3 cellular contexts compared by ENCODE assay signal in genomic region chr11:86941871-86942208, GRCh38.
TF ChIP-seq lines count a peak whose summit lies in the region.

No MANE protein-coding gene starts in this region.

TF ChIP-seq in IMR-90, 13 proteins besides CTCF, POLR2A, EP300 and RAD21:
- TF ChIP-seq MAZ (IDR thresholded peaks at IDR 0.05; ENCODE audit: borderline replicate concordance, low read depth, low read length) = no peak
- no peak for TF ChIP-seq ELK1 (IDR thresholded peaks at IDR 0.05; ENCODE audit: borderline replicate concordance, low read depth, low read length)
- no peak for TF ChIP-seq RCOR1 (IDR thresholded peaks at IDR 0.05; ENCODE audit: insufficient replicate concordance, low read length)
- TF ChIP-seq NFE2L2 (IDR thresholded peaks at IDR 0.05; ENCODE audit: low read depth, low read length) = no peak
- TF ChIP-seq RFX5 (IDR thresholded peaks at IDR 0.05; ENCODE audit: low read depth, low read length) = no peak
- TF ChIP-seq SMC3 (IDR thresholded peaks at IDR 0.05; ENCODE audit: low read depth, low read length) = no peak
- no peak for TF ChIP-seq MXI1 (IDR thresholded peaks at IDR 0.05; ENCODE audit: borderline replicate concordance, low read depth, low read length)
- no peak for TF ChIP-seq USF2 (IDR thresholded peaks at IDR 0.05; ENCODE audit: low read depth, low read length)
- TF ChIP-seq CHD1 (IDR thresholded peaks at IDR 0.05; ENCODE audit: low read depth, low read length) = no peak
- no peak for TF ChIP-seq BHLHE40 (IDR thresholded peaks at IDR 0.05; ENCODE audit: low read depth, low read length)
- no peak for TF ChIP-seq CEBPB (IDR thresholded peaks at IDR 0.05; ENCODE audit: low read depth, low read length)
- TF ChIP-seq FOS (IDR thresholded peaks at IDR 0.05; ENCODE audit: low read depth, low read length) = no peak
- no peak for TF ChIP-seq MAFK (IDR thresholded peaks at IDR 0.05; ENCODE audit: low read depth, low read length)

TF ChIP-seq in endothelial cell of umbilical vein, 7 proteins besides CTCF, POLR2A, EP300 and RAD21:
- TF ChIP-seq FOS (IDR thresholded peaks at IDR 0.05; ENCODE audit: borderline replicate concordance, insufficient read depth, low read length) (no peak), MAX (IDR thresholded peaks at IDR 0.05; ENCODE audit: insufficient read depth, insufficient read length) (no peak), MYC (IDR thresholded peaks at IDR 0.05; ENCODE audit: low read depth, low read length) (no peak), EZH2 (IDR thresholded peaks at IDR 0.05; ENCODE audit: borderline replicate concordance, low read depth, low read length, severe bottlenecking) (no peak)

TF ChIP-seq in SK-N-SH, 30 proteins besides CTCF, POLR2A, EP300 and RAD21:
- TF ChIP-seq GATA2 (CRISPR knock-in tag; IDR thresholded peaks at IDR 0.05) = no peak
- TF ChIP-seq RFX5 (IDR thresholded peaks at IDR 0.05; ENCODE audit: low read length) = no peak
- no peak for TF ChIP-seq PBX3 (IDR thresholded peaks at IDR 0.05)
- no peak for TF ChIP-seq TEAD4 (IDR thresholded peaks at IDR 0.05; ENCODE audit: borderline replicate concordance, insufficient read depth)
- TF ChIP-seq TCF12 (IDR thresholded peaks at IDR 0.05) = no peak
- no peak for TF ChIP-seq ELF1 (IDR thresholded peaks at IDR 0.05)
- no peak for TF ChIP-seq MAX (IDR thresholded peaks at IDR 0.05; ENCODE audit: low read depth)
- TF ChIP-seq USF1 (IDR thresholded peaks at IDR 0.05; ENCODE audit: borderline replicate concordance, low read depth) = no peak
- no peak for TF ChIP-seq FOXM1 (IDR thresholded peaks at IDR 0.05; ENCODE audit: low read depth)
- TF ChIP-seq POLR2AphosphoS5 (IDR thresholded peaks at IDR 0.05; ENCODE audit: low read depth, low read length) = no peak
- TF ChIP-seq FOSL2 (IDR thresholded peaks at IDR 0.05; ENCODE audit: borderline replicate concordance, low read depth) = no peak
- no peak for TF ChIP-seq MXI1 (IDR thresholded peaks at IDR 0.05; ENCODE audit: low read depth, low read length)
